In genomic region chrX:147912093-147912801, GRCh38 we compare ENCODE assay signal across 8 cellular contexts. TPM values are rescaled to one million over a fixed set of nuclear protein-coding genes. Genes with fewer than 3 reads are reported as not detected.
DNase-seq lines count a peak whose midpoint lies in the region; ATAC-seq, FAIRE-seq and TF ChIP-seq lines count a peak whose summit lies in the region.

No MANE protein-coding gene starts in this region.

- no peak for FAIRE-seq in D721Med (lab: Jason Lieb, UNC)

- TF ChIP-seq CTCF in D721Med (IDR thresholded peaks at IDR 0.05; ENCODE audit: insufficient read depth, missing control alignments) (no peak), RWPE1 (conservative IDR thresholded peaks at IDR 0.05; ENCODE audit: low read depth) (no peak), right atrium auricular region (IDR thresholded peaks at IDR 0.05) (no peak), progenitor cell of endocrine pancreas (IDR thresholded peaks at IDR 0.05; ENCODE audit: unreplicated experiment) (no peak)

- H3K27me3 ChIP-seq in right atrium auricular region, result no peaks in the 10 kb centered on the region

- H3K27ac Mint-ChIP-seq in progenitor cell of endocrine pancreas, result peak overlapping the region; percentile 96

- ATAC-seq in GM19397 (IDR thresholded peaks at IDR 0.05; ENCODE audit: unreplicated experiment) (peak; percentile 36), HG03442 (IDR thresholded peaks at IDR 0.05; ENCODE audit: unreplicated experiment) (peak; percentile 27)

- peaks cover 2% of the 10 kb centered on the region for H3K36me3 Mint-ChIP-seq in progenitor cell of endocrine pancreas (ENCODE audit: insufficient read depth)

- no peaks in the 10 kb centered on the region for H3K4me1 ChIP-seq in right atrium auricular region

- H3K4me3 Mint-ChIP-seq in progenitor cell of endocrine pancreas (ENCODE audit: low read depth), result peak overlapping the region; percentile 93

- H3K27me3 Mint-ChIP-seq in progenitor cell of endocrine pancreas, result no peaks in the 10 kb centered on the region

- CTCF ChIA-PET in RWPE1 (lab: Yijun Ruan, JAX), result no interaction called here

- POLR2A ChIA-PET in RWPE1 (lab: Yijun Ruan, JAX; ENCODE audit: low non-redundant PET), result no interaction called here

- no peaks in the 10 kb centered on the region for H3K36me3 ChIP-seq in right atrium auricular region

- H3K9me3 Mint-ChIP-seq in progenitor cell of endocrine pancreas (ENCODE audit: low read depth), result peaks cover 17% of the 10 kb centered on the region

- H3K4me1 Mint-ChIP-seq in progenitor cell of endocrine pancreas (ENCODE audit: low read depth), result peaks cover 21% of the 10 kb centered on the region

- DNase-seq in D721Med (ENCODE audit: insufficient read length, low spot score) (peak; percentile 12), RWPE1 (ENCODE audit: low spot score) (peak; percentile 7), anterior cingulate cortex (lab: John Stamatoyannopoulos, UW) (peak in 49 of 58 donors; percentile 0 to 61 (median 25)), right atrium auricular region (ENCODE audit: low spot score) (no peak), progenitor cell of endocrine pancreas (ENCODE audit: low spot score, unreplicated experiment) (peak; percentile 15), OCI-M2 (lab: John Stamatoyannopoulos, UW; ENCODE audit: unreplicated experiment) (no peak)

- peak overlapping the region; percentile 66 to 72 for H3K4me3 ChIP-seq in right atrium auricular region

- no peaks in the 10 kb centered on the region for H3K9me3 ChIP-seq in right atrium auricular region

- H3K27ac ChIP-seq in RWPE1 (peak overlapping the region; percentile 88), right atrium auricular region (peak overlapping the region; percentile 88 to 92)

RNA-seq across cellular contexts. Expression of gene FMR1, which starts 0.5 kb away (rescaled TPM):
- total RNA-seq in right atrium auricular region (10 to 100 TPM; 18.1 to 18.3 TPM), progenitor cell of endocrine pancreas (68.3 and 70.8 TPM in 2 replicates)

Comparison
In these comparisons a context has a peak if more than half of its experiments do, and no peak if none do; other contexts are left out.
1. DNase-seq: peak in D721Med (single experiment), RWPE1 (single experiment), anterior cingulate cortex (49 of 58) and progenitor cell of endocrine pancreas (single experiment); none in right atrium auricular region (single experiment) and OCI-M2 (single experiment).